ENCODE assay signal across 8 cellular contexts in the genomic region with DNA sequence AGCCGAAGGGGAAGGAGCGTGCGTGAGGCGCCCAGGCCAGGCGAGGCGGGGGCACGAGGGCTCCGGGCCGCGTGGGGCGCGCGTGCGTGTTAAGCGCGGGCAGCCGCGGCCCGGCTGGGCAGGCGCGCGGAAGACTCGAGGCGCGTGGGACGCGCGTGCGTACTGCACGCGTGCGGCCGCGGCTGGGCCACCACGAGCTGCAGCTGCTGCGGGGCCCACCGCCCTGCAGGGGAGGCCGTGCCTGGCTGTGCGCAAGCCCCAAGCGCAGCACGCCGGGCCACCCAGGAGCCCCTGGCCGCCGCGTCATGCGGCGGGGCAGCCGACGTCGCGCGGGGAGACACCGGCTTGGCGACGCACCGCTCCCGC. TPM values are rescaled to one million over a fixed set of nuclear protein-coding genes. Genes with fewer than 3 reads are reported as not detected.
DNase-seq lines count a peak whose midpoint lies in the region; FAIRE-seq and TF ChIP-seq lines count a peak whose summit lies in the region.

No MANE protein-coding gene starts in this region.

- peak overlapping the region; percentile 80 for H3K4me3 Mint-ChIP-seq in osteocyte (ENCODE audit: unreplicated experiment)

- H3K4me3 ChIP-seq in endothelial cell of umbilical vein (replicated peaks in 1 of 3; ENCODE audit: insufficient read depth in 1 of 3, low read depth in 1 of 3, low read length in 3 of 3) (peak overlapping the region in 1 of 3 experiments; percentile 12), uterus (no peak overlapping the region)

- BruUV-seq in endothelial cell of umbilical vein (replicated peaks; lab: Mats Ljungman, UMichigan) = no TSS peak

- peaks cover 6% of the 10 kb centered on the region for H3K36me3 Mint-ChIP-seq in osteocyte (ENCODE audit: unreplicated experiment)

- no peak overlapping the region for H3K9ac ChIP-seq in endothelial cell of umbilical vein (replicated peaks; ENCODE audit: extremely low read depth, insufficient read depth, low read length)

- no peak for FAIRE-seq in endothelial cell of umbilical vein (lab: Jason Lieb, UNC)

- H3K9me3 ChIP-seq in endothelial cell of umbilical vein (replicated peaks; ENCODE audit: control insufficient read depth, insufficient read depth, low read length) = no peaks in the 10 kb centered on the region
- H3K9me3 ChIP-seq in uterus = no peaks in the 10 kb centered on the region

- TF ChIP-seq CTCF in endothelial cell of umbilical vein (IDR thresholded peaks at IDR 0.05; ENCODE audit: extremely low read depth in 1 of 2, insufficient read depth in 1 of 2, low read depth in 1 of 2, low read length in 2 of 2) = no peak
- no peak for TF ChIP-seq CTCF in osteocyte (IDR thresholded peaks at IDR 0.05)
- TF ChIP-seq CTCF in uterus (IDR thresholded peaks at IDR 0.05) = no peak

- H3K79me2 ChIP-seq in endothelial cell of umbilical vein (ENCODE audit: control insufficient read depth, insufficient read depth, low read length) = no peaks in the 10 kb centered on the region

- peaks cover 24% of the 10 kb centered on the region for H3K4me1 Mint-ChIP-seq in osteocyte (ENCODE audit: unreplicated experiment)

- CTCF ChIA-PET in endothelial cell of umbilical vein (lab: Charles Lee) = no interaction called here

- H3K27ac ChIP-seq in endothelial cell of umbilical vein (ENCODE audit: insufficient read depth, low read depth, low read length) (no peak overlapping the region), uterus (no peak overlapping the region)

- TF ChIP-seq POLR2A in endothelial cell of umbilical vein (IDR thresholded peaks at IDR 0.05; ENCODE audit: low read depth, low read length) (no peak), uterus (IDR thresholded peaks at IDR 0.05) (no peak)

- no peaks in the 10 kb centered on the region for H3K9me3 Mint-ChIP-seq in osteocyte (ENCODE audit: unreplicated experiment)

- DNase-seq in D341Med (ENCODE audit: low spot score) (peak; percentile 85), HuH-7.5 (ENCODE audit: low spot score) (peak; percentile 88), endothelial cell of umbilical vein (ENCODE audit: low read depth, low spot score) (no peak), osteocyte (ENCODE audit: extremely low spot score, unreplicated experiment) (no peak), putamen (ENCODE audit: low spot score) (no peak), NAMALWA (ENCODE audit: low spot score) (no peak), uterus (no peak), NCI-H187 treated with DMSO at 0.1 percent for 48 hours (lab: John Stamatoyannopoulos, UW) (no peak)

- no peaks in the 10 kb centered on the region for H3K36me3 ChIP-seq in endothelial cell of umbilical vein (ENCODE audit: control insufficient read depth in 2 of 2, extremely low read depth in 1 of 2, insufficient read depth in 2 of 2, low read length in 2 of 2)
- no peaks in the 10 kb centered on the region for H3K36me3 ChIP-seq in uterus

- H2AFZ ChIP-seq in endothelial cell of umbilical vein (ENCODE audit: low read depth, low read length) = no peak overlapping the region

- H4K20me1 ChIP-seq in endothelial cell of umbilical vein (replicated peaks; ENCODE audit: control insufficient read depth, extremely low read depth, insufficient read depth, low read length) = no peaks in the 10 kb centered on the region

- no peaks in the 10 kb centered on the region for H3K9me1 ChIP-seq in endothelial cell of umbilical vein (replicated peaks; ENCODE audit: control insufficient read depth, extremely low read depth, insufficient read depth, low read length)

- H3K4me1 ChIP-seq in endothelial cell of umbilical vein (ENCODE audit: control insufficient read depth, extremely low read depth, insufficient read depth, low read length) = peaks cover 6% of the 10 kb centered on the region
- peaks cover 0 to 13% of the 10 kb centered on the region in 2 donors for H3K4me1 ChIP-seq in uterus

- POLR2A ChIA-PET in endothelial cell of umbilical vein (lab: Charles Lee) = no interaction called here

- H3K27me3 ChIP-seq in endothelial cell of umbilical vein (ENCODE audit: control insufficient read depth in 2 of 2, insufficient read depth in 2 of 2, low read length in 2 of 2) = peaks cover 65 to 81% of the 10 kb centered on the region in 2 experiments
- peaks cover 0 to 34% of the 10 kb centered on the region in 2 donors for H3K27me3 ChIP-seq in uterus

- peaks cover 70% of the 10 kb centered on the region for H3K27me3 Mint-ChIP-seq in osteocyte (ENCODE audit: unreplicated experiment)

- peak overlapping the region; percentile 39 for H3K4me2 ChIP-seq in endothelial cell of umbilical vein (ENCODE audit: insufficient read depth, low read length)

- intact Hi-C loops in endothelial cell of umbilical vein (cut with micrococcal nuclease) (no loop called here), uterus (cut with DNase I; ENCODE audit: low total_unique reads) (no loop called here)

- no peak overlapping the region for H3K27ac Mint-ChIP-seq in osteocyte (ENCODE audit: unreplicated experiment)

- dilution Hi-C loops in endothelial cell of umbilical vein (cut with MboI; ENCODE audit: extremely low pct_ligation_motif_present, low sequenced_read_pairs) = no loop called here

TF ChIP-seq in endothelial cell of umbilical vein, 7 proteins besides CTCF, POLR2A, EP300 and RAD21:
- TF ChIP-seq EZH2 (IDR thresholded peaks at IDR 0.05; ENCODE audit: borderline replicate concordance, low read depth, low read length, severe bottlenecking) (peak; percentile 74), FOS (IDR thresholded peaks at IDR 0.05; ENCODE audit: borderline replicate concordance, insufficient read depth, low read length) (no peak)

RNA-seq across cellular contexts. Expression of gene TRIM71, which starts 0.6 kb away (rescaled TPM):
- total RNA-seq in endothelial cell of umbilical vein (not detected in 2 replicates), osteocyte (0.05 TPM in 1 of 2 replicates, not detected in the other), uterus (under 1 TPM in 1 of 4 donors, not detected in 3; 0.48 TPM)
- polyA plus RNA-seq in endothelial cell of umbilical vein = 0.02 TPM in 1 of 2 replicates, not detected in the other
- polyA plus RNA-seq in endothelial cell of umbilical vein (2011; cell fraction: cytosol; rRNA removed) = not detected in 2 replicates
- not detected in 2 replicates for polyA plus RNA-seq in endothelial cell of umbilical vein (2011; cell fraction: nucleus; rRNA removed)
- polyA plus RNA-seq in endothelial cell of umbilical vein (2012) = not detected in 2 replicates
- polyA minus RNA-seq in endothelial cell of umbilical vein = not detected in 2 replicates
- not detected for polyA minus RNA-seq in endothelial cell of umbilical vein (2011; cell fraction: cytosol; rRNA and poly(A)+ RNA removed)
- polyA minus RNA-seq in endothelial cell of umbilical vein (2011; cell fraction: nucleus; rRNA and poly(A)+ RNA removed) = not detected in 2 replicates

Comparison
In these comparisons a context has a peak if more than half of its experiments do, and no peak if none do; other contexts are left out.
1. DNase-seq: peak in D341Med (single experiment) and HuH-7.5 (single experiment); none in endothelial cell of umbilical vein (single experiment), osteocyte (single experiment), putamen (single experiment), NAMALWA (single experiment), uterus (0 of 2) and NCI-H187 treated with DMSO at 0.1 percent for 48 hours (single experiment).